Comparison of ENCODE assay signal across 1 cellular context in the genomic region with DNA sequence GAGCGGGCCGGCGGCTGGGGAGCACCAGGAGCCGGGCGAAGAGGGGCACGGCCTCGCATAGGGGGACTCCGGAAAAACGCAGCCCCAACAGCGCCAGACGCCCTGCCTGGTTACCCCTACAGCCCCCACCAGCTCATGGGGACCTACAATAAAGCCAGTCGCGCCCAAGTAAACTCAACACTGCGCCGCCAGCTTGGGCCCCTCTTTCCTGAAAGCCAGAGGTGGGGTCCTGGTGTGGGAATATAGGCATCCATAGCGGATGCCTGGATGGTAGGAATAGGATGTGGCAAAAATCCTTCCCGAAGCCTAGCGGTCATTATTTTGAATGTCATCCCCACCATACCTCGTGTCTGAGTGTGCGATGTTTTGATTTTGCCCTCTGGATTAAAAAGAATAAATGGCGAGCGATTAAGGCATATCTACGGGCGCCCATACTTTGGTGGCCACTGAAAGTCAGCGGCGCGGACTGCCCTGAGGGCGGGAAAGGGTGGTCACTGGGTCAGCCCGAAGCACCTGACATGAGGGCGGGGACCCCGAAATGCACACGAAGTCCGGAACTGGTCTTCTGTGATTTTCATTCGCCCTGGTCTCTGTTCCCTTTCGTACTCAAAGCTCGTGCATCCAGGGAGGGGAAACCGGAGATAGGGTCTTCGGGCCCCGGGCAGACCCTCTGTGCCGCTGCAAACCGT.
TF ChIP-seq lines count a peak whose summit lies in the region.

A gene with protein sequence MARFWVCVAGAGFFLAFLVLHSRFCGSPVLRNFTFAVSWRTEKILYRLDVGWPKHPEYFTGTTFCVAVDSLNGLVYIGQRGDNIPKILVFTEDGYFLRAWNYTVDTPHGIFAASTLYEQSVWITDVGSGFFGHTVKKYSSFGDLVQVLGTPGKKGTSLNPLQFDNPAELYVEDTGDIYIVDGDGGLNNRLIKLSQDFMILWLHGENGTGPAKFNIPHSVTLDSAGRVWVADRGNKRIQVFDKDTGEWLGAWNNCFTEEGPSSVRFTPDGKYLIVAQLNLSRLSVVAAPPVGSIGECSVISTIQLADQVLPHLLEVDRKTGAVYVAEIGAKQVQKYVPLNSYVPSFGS (plus strand): TSS at position 577 of the 689 bp plus-strand sequence. CDS start 184 bp downstream, outside the sequence.
A gene (minus strand): TSS at position 210 of the 689 bp plus-strand sequence. CDS start 847 bp downstream, outside the sequence.

TF ChIP-seq in HepG2, 621 proteins besides CTCF, POLR2A, EP300 and RAD21 (continued from another document and continues in another):
- TF ChIP-seq, protein P1, sequence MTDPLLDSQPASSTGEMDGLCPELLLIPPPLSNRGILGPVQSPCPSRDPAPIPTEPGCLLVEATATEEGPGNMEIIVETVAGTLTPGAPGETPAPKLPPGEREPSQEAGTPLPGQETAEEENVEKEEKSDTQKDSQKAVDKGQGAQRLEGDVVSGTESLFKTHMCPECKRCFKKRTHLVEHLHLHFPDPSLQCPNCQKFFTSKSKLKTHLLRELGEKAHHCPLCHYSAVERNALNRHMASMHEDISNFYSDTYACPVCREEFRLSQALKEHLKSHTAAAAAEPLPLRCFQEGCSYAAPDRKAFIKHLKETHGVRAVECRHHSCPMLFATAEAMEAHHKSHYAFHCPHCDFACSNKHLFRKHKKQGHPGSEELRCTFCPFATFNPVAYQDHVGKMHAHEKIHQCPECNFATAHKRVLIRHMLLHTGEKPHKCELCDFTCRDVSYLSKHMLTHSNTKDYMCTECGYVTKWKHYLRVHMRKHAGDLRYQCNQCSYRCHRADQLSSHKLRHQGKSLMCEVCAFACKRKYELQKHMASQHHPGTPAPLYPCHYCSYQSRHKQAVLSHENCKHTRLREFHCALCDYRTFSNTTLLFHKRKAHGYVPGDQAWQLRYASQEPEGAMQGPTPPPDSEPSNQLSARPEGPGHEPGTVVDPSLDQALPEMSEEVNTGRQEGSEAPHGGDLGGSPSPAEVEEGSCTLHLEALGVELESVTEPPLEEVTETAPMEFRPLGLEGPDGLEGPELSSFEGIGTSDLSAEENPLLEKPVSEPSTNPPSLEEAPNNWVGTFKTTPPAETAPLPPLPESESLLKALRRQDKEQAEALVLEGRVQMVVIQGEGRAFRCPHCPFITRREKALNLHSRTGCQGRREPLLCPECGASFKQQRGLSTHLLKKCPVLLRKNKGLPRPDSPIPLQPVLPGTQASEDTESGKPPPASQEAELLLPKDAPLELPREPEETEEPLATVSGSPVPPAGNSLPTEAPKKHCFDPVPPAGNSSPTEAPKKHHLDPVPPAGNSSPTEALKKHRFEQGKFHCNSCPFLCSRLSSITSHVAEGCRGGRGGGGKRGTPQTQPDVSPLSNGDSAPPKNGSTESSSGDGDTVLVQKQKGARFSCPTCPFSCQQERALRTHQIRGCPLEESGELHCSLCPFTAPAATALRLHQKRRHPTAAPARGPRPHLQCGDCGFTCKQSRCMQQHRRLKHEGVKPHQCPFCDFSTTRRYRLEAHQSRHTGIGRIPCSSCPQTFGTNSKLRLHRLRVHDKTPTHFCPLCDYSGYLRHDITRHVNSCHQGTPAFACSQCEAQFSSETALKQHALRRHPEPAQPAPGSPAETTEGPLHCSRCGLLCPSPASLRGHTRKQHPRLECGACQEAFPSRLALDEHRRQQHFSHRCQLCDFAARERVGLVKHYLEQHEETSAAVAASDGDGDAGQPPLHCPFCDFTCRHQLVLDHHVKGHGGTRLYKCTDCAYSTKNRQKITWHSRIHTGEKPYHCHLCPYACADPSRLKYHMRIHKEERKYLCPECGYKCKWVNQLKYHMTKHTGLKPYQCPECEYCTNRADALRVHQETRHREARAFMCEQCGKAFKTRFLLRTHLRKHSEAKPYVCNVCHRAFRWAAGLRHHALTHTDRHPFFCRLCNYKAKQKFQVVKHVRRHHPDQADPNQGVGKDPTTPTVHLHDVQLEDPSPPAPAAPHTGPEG (CRISPR knock-in tag; IDR thresholded peaks at IDR 0.05), result peak; percentile 46; the same call in 1 of the 2 replicates
- TF ChIP-seq MAZ (IDR thresholded peaks at IDR 0.05; ENCODE audit: borderline replicate concordance, low read depth, low read length) (peak; percentile 64; the same call in 1 of the 2 replicates), MAZ (CRISPR knock-in tag; IDR thresholded peaks at IDR 0.05; ENCODE audit: low read depth) (peak; percentile 18; the same call in 1 of the 2 replicates), RNF2 (conservative IDR thresholded peaks at IDR 0.05; ENCODE audit: low read depth) (peak; percentile 90), CREM (IDR thresholded peaks at IDR 0.05) (peak; percentile 97), CREM (CRISPR knock-in tag; IDR thresholded peaks at IDR 0.05) (no peak), HMG20B (CRISPR knock-in tag; conservative IDR thresholded peaks at IDR 0.05) (peak; percentile 58; the same call in 1 of the 2 replicates), ZBTB8A (CRISPR knock-in tag; IDR thresholded peaks at IDR 0.05; ENCODE audit: borderline replicate concordance, low read depth) (no peak), SP4 (CRISPR knock-in tag; IDR thresholded peaks at IDR 0.05) (0 out of 2 replicates have a peak, but pooled peaks have one; percentile 34), ETV6 (CRISPR knock-in tag; conservative IDR thresholded peaks at IDR 0.05) (no peak), ZNF484 (CRISPR knock-in tag; IDR thresholded peaks at IDR 0.05; ENCODE audit: borderline replicate concordance, low read depth) (no peak), SAP130 (CRISPR knock-in tag; IDR thresholded peaks at IDR 0.05; ENCODE audit: low read depth) (peak; percentile 77), ZNF431 (CRISPR knock-in tag; IDR thresholded peaks at IDR 0.05; ENCODE audit: borderline replicate concordance, low read depth) (no peak), HNRNPL (IDR thresholded peaks at IDR 0.05; ENCODE audit: low read depth, low read length) (no peak), KDM5A (IDR thresholded peaks at IDR 0.05; ENCODE audit: borderline replicate concordance, low read length) (peak; percentile 82; the same call in 1 of the 2 replicates), MEF2D (CRISPR knock-in tag; IDR thresholded peaks at IDR 0.05) (no peak), SP1 (IDR thresholded peaks at IDR 0.05) (no peak), SP1 (CRISPR knock-in tag; IDR thresholded peaks at IDR 0.05) (no peak), JUNB (CRISPR knock-in tag; IDR thresholded peaks at IDR 0.05; ENCODE audit: borderline replicate concordance) (no peak), NFYC (CRISPR knock-in tag; IDR thresholded peaks at IDR 0.05) (peak; percentile 33; the same call in 1 of the 2 replicates), SRY (CRISPR knock-in tag; IDR thresholded peaks at IDR 0.05) (peak; percentile 42; the same call in 1 of the 2 replicates), SIN3B (IDR thresholded peaks at IDR 0.05; ENCODE audit: low read length) (peak; percentile 53; the same call in 1 of the 2 replicates), PRMT3 (CRISPR knock-in tag; IDR thresholded peaks at IDR 0.05; ENCODE audit: borderline replicate concordance, low read depth) (no peak), MIER2 (CRISPR knock-in tag; IDR thresholded peaks at IDR 0.05) (no peak), ZNF224 (CRISPR knock-in tag; IDR thresholded peaks at IDR 0.05) (0 out of 2 replicates have a peak, but pooled peaks have one; percentile 16), ZNF34 (CRISPR knock-in tag; IDR thresholded peaks at IDR 0.05; ENCODE audit: borderline replicate concordance) (0 out of 2 replicates have a peak, but pooled peaks have one; percentile 30), DMAP1 (CRISPR knock-in tag; IDR thresholded peaks at IDR 0.05) (peak; percentile 74), ZMYM3 (CRISPR knock-in tag; IDR thresholded peaks at IDR 0.05) (no peak), ETV5 (CRISPR knock-in tag; IDR thresholded peaks at IDR 0.05; ENCODE audit: borderline replicate concordance) (peak; percentile 58; the same call in 1 of the 2 replicates), ZNF773 (CRISPR knock-in tag; IDR thresholded peaks at IDR 0.05; ENCODE audit: borderline replicate concordance) (0 out of 2 replicates have a peak, but pooled peaks have one; percentile 48), ZNF180 (CRISPR knock-in tag; IDR thresholded peaks at IDR 0.05; ENCODE audit: borderline replicate concordance, low read depth) (peak; percentile 77; the same call in 1 of the 2 replicates), SRSF1 (optimal IDR thresholded peaks at IDR 0.05; ENCODE audit: low read depth, low read length) (no peak)
- TF ChIP-seq, protein P2, sequence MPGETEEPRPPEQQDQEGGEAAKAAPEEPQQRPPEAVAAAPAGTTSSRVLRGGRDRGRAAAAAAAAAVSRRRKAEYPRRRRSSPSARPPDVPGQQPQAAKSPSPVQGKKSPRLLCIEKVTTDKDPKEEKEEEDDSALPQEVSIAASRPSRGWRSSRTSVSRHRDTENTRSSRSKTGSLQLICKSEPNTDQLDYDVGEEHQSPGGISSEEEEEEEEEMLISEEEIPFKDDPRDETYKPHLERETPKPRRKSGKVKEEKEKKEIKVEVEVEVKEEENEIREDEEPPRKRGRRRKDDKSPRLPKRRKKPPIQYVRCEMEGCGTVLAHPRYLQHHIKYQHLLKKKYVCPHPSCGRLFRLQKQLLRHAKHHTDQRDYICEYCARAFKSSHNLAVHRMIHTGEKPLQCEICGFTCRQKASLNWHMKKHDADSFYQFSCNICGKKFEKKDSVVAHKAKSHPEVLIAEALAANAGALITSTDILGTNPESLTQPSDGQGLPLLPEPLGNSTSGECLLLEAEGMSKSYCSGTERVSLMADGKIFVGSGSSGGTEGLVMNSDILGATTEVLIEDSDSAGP (CRISPR knock-in tag; IDR thresholded peaks at IDR 0.05; ENCODE audit: borderline replicate concordance), result peak; percentile 61; the same call in 1 of the 2 replicates
- TF ChIP-seq, protein P3, sequence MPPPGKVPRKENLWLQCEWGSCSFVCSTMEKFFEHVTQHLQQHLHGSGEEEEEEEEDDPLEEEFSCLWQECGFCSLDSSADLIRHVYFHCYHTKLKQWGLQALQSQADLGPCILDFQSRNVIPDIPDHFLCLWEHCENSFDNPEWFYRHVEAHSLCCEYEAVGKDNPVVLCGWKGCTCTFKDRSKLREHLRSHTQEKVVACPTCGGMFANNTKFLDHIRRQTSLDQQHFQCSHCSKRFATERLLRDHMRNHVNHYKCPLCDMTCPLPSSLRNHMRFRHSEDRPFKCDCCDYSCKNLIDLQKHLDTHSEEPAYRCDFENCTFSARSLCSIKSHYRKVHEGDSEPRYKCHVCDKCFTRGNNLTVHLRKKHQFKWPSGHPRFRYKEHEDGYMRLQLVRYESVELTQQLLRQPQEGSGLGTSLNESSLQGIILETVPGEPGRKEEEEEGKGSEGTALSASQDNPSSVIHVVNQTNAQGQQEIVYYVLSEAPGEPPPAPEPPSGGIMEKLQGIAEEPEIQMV (CRISPR knock-in tag; IDR thresholded peaks at IDR 0.05; ENCODE audit: low read depth), result no peak; the same call in 1 of the 2 replicates
- TF ChIP-seq, protein P4, sequence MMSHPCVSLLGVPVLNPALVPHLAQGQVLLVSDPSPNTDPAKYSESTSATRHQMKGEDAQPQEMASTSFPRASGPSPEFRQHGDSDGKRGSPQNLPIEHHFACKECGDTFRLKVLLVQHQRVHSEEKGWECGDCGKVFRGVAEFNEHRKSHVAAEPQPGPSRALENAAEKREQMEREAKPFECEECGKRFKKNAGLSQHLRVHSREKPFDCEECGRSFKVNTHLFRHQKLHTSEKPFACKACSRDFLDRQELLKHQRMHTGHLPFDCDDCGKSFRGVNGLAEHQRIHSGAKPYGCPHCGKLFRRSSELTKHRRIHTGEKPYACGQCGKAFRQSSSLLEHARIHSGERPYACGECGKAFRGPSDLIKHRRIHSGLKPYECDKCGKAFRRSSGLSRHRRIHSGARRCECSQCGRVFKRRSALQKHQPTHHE (CRISPR knock-in tag; IDR thresholded peaks at IDR 0.05; ENCODE audit: borderline replicate concordance), result no peak
- TF ChIP-seq, protein P5, sequence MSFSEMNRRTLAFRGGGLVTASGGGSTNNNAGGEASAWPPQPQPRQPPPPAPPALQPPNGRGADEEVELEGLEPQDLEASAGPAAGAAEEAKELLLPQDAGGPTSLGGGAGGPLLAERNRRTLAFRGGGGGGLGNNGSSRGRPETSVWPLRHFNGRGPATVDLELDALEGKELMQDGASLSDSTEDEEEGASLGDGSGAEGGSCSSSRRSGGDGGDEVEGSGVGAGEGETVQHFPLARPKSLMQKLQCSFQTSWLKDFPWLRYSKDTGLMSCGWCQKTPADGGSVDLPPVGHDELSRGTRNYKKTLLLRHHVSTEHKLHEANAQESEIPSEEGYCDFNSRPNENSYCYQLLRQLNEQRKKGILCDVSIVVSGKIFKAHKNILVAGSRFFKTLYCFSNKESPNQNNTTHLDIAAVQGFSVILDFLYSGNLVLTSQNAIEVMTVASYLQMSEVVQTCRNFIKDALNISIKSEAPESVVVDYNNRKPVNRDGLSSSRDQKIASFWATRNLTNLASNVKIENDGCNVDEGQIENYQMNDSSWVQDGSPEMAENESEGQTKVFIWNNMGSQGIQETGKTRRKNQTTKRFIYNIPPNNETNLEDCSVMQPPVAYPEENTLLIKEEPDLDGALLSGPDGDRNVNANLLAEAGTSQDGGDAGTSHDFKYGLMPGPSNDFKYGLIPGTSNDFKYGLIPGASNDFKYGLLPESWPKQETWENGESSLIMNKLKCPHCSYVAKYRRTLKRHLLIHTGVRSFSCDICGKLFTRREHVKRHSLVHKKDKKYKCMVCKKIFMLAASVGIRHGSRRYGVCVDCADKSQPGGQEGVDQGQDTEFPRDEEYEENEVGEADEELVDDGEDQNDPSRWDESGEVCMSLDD (CRISPR knock-in tag; IDR thresholded peaks at IDR 0.05; ENCODE audit: borderline replicate concordance), result peak; percentile 87
- TF ChIP-seq, protein P6, sequence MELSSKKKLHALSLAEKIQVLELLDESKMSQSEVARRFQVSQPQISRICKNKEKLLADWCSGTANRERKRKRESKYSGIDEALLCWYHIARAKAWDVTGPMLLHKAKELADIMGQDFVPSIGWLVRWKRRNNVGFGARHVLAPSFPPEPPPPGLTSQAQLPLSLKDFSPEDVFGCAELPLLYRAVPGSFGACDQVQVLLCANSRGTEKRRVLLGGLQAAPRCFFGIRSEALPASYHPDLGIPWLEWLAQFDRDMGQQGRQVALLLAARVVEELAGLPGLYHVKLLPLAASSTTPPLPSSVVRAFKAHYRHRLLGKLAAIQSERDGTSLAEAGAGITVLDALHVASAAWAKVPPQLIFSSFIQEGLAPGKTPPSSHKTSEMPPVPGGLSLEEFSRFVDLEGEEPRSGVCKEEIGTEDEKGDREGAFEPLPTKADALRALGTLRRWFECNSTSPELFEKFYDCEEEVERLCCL (CRISPR knock-in tag; IDR thresholded peaks at IDR 0.05; ENCODE audit: borderline replicate concordance), result 0 out of 2 replicates have a peak, but pooled peaks have one; percentile 36
- TF ChIP-seq, protein P7, sequence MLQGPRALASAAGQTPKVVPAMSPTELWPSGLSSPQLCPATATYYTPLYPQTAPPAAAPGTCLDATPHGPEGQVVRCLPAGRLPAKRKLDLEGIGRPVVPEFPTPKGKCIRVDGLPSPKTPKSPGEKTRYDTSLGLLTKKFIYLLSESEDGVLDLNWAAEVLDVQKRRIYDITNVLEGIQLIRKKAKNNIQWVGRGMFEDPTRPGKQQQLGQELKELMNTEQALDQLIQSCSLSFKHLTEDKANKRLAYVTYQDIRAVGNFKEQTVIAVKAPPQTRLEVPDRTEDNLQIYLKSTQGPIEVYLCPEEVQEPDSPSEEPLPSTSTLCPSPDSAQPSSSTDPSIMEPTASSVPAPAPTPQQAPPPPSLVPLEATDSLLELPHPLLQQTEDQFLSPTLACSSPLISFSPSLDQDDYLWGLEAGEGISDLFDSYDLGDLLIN (CRISPR knock-in tag; IDR thresholded peaks at IDR 0.05; ENCODE audit: borderline replicate concordance), result no peak
